2 cellular contexts compared by ENCODE assay signal in genomic region chr10:29472268-29473086, GRCh38.
TF ChIP-seq lines count a peak whose summit lies in the region.

No MANE protein-coding gene starts in this region.

TF ChIP-seq in IMR-90, 13 proteins besides CTCF, POLR2A, EP300 and RAD21:
- TF ChIP-seq BHLHE40 (IDR thresholded peaks at IDR 0.05; ENCODE audit: low read depth, low read length): no peak
- no peak for TF ChIP-seq SMC3 (IDR thresholded peaks at IDR 0.05; ENCODE audit: low read depth, low read length)
- TF ChIP-seq MAFK (IDR thresholded peaks at IDR 0.05; ENCODE audit: low read depth, low read length): no peak
- no peak for TF ChIP-seq MAZ (IDR thresholded peaks at IDR 0.05; ENCODE audit: borderline replicate concordance, low read depth, low read length)
- no peak for TF ChIP-seq MXI1 (IDR thresholded peaks at IDR 0.05; ENCODE audit: borderline replicate concordance, low read depth, low read length)
- no peak for TF ChIP-seq CEBPB (IDR thresholded peaks at IDR 0.05; ENCODE audit: low read depth, low read length)
- no peak for TF ChIP-seq RCOR1 (IDR thresholded peaks at IDR 0.05; ENCODE audit: insufficient replicate concordance, low read length)
- no peak for TF ChIP-seq FOS (IDR thresholded peaks at IDR 0.05; ENCODE audit: low read depth, low read length)
- TF ChIP-seq, protein P1, sequence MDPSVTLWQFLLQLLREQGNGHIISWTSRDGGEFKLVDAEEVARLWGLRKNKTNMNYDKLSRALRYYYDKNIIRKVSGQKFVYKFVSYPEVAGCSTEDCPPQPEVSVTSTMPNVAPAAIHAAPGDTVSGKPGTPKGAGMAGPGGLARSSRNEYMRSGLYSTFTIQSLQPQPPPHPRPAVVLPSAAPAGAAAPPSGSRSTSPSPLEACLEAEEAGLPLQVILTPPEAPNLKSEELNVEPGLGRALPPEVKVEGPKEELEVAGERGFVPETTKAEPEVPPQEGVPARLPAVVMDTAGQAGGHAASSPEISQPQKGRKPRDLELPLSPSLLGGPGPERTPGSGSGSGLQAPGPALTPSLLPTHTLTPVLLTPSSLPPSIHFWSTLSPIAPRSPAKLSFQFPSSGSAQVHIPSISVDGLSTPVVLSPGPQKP (IDR thresholded peaks at IDR 0.05; ENCODE audit: borderline replicate concordance, low read depth, low read length): no peak
- no peak for TF ChIP-seq CHD1 (IDR thresholded peaks at IDR 0.05; ENCODE audit: low read depth, low read length)
- TF ChIP-seq RFX5 (IDR thresholded peaks at IDR 0.05; ENCODE audit: low read depth, low read length): no peak
- no peak for TF ChIP-seq USF2 (IDR thresholded peaks at IDR 0.05; ENCODE audit: low read depth, low read length)
- no peak for TF ChIP-seq NFE2L2 (IDR thresholded peaks at IDR 0.05; ENCODE audit: low read depth, low read length)
TF ChIP-seq in IMR-90: peak in this region for 0.

TF ChIP-seq in SK-N-SH, 30 proteins besides CTCF, POLR2A, EP300 and RAD21:
- TF ChIP-seq NRF1 (IDR thresholded peaks at IDR 0.05; ENCODE audit: low read depth, low read length): no peak
- no peak for TF ChIP-seq MAX (IDR thresholded peaks at IDR 0.05; ENCODE audit: low read depth)
- TF ChIP-seq JUND (IDR thresholded peaks at IDR 0.05): no peak
- no peak for TF ChIP-seq RCOR1 (IDR thresholded peaks at IDR 0.05; ENCODE audit: low read length)
- TF ChIP-seq FOXM1 (IDR thresholded peaks at IDR 0.05; ENCODE audit: low read depth): no peak
- TF ChIP-seq TAF1 (IDR thresholded peaks at IDR 0.05; ENCODE audit: borderline replicate concordance, low read depth, low read length): no peak
- TF ChIP-seq IRF3 (IDR thresholded peaks at IDR 0.05; ENCODE audit: low read depth, low read length): no peak
- TF ChIP-seq GATA2 (CRISPR knock-in tag; IDR thresholded peaks at IDR 0.05): no peak
- no peak for TF ChIP-seq TEAD4 (IDR thresholded peaks at IDR 0.05; ENCODE audit: borderline replicate concordance, insufficient read depth)
- no peak for TF ChIP-seq NFIC (IDR thresholded peaks at IDR 0.05; ENCODE audit: borderline replicate concordance)
- TF ChIP-seq, protein P2, sequence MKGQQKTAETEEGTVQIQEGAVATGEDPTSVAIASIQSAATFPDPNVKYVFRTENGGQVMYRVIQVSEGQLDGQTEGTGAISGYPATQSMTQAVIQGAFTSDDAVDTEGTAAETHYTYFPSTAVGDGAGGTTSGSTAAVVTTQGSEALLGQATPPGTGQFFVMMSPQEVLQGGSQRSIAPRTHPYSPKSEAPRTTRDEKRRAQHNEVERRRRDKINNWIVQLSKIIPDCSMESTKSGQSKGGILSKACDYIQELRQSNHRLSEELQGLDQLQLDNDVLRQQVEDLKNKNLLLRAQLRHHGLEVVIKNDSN (IDR thresholded peaks at IDR 0.05; ENCODE audit: borderline replicate concordance, low read depth): no peak
- no peak for TF ChIP-seq EZH2phosphoT487 (IDR thresholded peaks at IDR 0.05; ENCODE audit: borderline replicate concordance, low read depth)
- no peak for TF ChIP-seq MXI1 (IDR thresholded peaks at IDR 0.05; ENCODE audit: low read depth, low read length)
- TF ChIP-seq MEF2A (IDR thresholded peaks at IDR 0.05; ENCODE audit: borderline replicate concordance, low read depth): no peak
- TF ChIP-seq GABPA (IDR thresholded peaks at IDR 0.05; ENCODE audit: low read depth): no peak
- no peak for TF ChIP-seq CHD2 (IDR thresholded peaks at IDR 0.05; ENCODE audit: low read length, partially characterized antibody)
- TF ChIP-seq YY1 (IDR thresholded peaks at IDR 0.05; ENCODE audit: low read depth): no peak
- no peak; the same call in 1 of the 2 replicates for TF ChIP-seq POLR2AphosphoS5 (IDR thresholded peaks at IDR 0.05; ENCODE audit: low read depth, low read length)
- no peak for TF ChIP-seq TCF12 (IDR thresholded peaks at IDR 0.05)
- no peak for TF ChIP-seq RFX5 (IDR thresholded peaks at IDR 0.05; ENCODE audit: low read length)
TF ChIP-seq in SK-N-SH: peak in this region for 0.
